In the genomic region with DNA sequence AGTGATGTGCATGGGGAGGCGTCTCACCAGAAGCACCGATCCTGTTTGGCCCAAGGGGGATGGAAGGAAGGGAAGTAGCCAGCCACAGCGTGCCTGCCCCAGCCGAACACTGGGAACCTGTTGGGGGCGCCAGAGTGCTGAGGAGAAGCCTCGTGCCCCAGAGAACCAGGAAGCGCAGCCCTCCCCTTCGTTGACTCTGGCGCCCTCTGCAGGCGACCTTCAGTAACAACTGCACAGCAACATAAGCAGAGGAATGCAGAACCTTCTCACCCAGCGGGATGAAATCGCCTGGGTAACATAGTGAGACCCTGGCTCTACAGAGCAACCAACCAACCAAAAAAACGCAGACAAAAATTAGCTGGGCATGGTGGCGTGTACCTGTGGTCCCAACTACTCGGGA, we compare ENCODE assay signal across 1 cellular context.
TF ChIP-seq lines count a peak whose summit lies in the region.
"Not testable (repeated sequence)": the region's sequence is repeated elsewhere in the genome, so short reads cannot be mapped to it uniquely, and the experiment has no call there.

No MANE protein-coding gene starts in this region.

TF ChIP-seq in K562, 482 proteins besides CTCF, POLR2A, EP300 and RAD21:
- TF ChIP-seq ZBTB33 (CRISPR knock-in tag; IDR thresholded peaks at IDR 0.05) (peak; percentile 93), CBX3 (IDR thresholded peaks at IDR 0.05; ENCODE audit: borderline replicate concordance in 1 of 2, low read length in 2 of 2) (peak in 1 of 2 experiments; percentile 15; a peak in 1 of 3 replicates), RBFOX2 (IDR thresholded peaks at IDR 0.05; ENCODE audit: low read depth, low read length) (peak; percentile 37; the same call in 1 of the 2 replicates), MYC (IDR thresholded peaks at IDR 0.05; ENCODE audit: low read depth, low read length) (peak; percentile 47), NR2C2 (CRISPR knock-in tag; IDR thresholded peaks at IDR 0.05) (peak; percentile 67; the same call in 1 of the 2 replicates)
- TF ChIP-seq, protein P1, sequence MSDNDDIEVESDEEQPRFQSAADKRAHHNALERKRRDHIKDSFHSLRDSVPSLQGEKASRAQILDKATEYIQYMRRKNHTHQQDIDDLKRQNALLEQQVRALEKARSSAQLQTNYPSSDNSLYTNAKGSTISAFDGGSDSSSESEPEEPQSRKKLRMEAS (CRISPR knock-in tag; IDR thresholded peaks at IDR 0.05), result 0 out of 2 replicates have a peak, but pooled peaks have one; percentile 31
- not testable (repeated sequence) for TF ChIP-seq MYC (CRISPR knock-in tag; IDR thresholded peaks at IDR 0.05; ENCODE audit: borderline replicate concordance, low read depth); NR2C2 (tag; IDR thresholded peaks at IDR 0.05)
- TF ChIP-seq, protein P2, sequence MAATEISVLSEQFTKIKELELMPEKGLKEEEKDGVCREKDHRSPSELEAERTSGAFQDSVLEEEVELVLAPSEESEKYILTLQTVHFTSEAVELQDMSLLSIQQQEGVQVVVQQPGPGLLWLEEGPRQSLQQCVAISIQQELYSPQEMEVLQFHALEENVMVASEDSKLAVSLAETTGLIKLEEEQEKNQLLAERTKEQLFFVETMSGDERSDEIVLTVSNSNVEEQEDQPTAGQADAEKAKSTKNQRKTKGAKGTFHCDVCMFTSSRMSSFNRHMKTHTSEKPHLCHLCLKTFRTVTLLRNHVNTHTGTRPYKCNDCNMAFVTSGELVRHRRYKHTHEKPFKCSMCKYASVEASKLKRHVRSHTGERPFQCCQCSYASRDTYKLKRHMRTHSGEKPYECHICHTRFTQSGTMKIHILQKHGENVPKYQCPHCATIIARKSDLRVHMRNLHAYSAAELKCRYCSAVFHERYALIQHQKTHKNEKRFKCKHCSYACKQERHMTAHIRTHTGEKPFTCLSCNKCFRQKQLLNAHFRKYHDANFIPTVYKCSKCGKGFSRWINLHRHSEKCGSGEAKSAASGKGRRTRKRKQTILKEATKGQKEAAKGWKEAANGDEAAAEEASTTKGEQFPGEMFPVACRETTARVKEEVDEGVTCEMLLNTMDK (IDR thresholded peaks at IDR 0.05; ENCODE audit: borderline replicate concordance, insufficient read depth, low read depth, low read length, poor library complexity, severe bottlenecking), result peak; percentile 63
